ENCODE assay signal across 9 cellular contexts in the genomic region with DNA sequence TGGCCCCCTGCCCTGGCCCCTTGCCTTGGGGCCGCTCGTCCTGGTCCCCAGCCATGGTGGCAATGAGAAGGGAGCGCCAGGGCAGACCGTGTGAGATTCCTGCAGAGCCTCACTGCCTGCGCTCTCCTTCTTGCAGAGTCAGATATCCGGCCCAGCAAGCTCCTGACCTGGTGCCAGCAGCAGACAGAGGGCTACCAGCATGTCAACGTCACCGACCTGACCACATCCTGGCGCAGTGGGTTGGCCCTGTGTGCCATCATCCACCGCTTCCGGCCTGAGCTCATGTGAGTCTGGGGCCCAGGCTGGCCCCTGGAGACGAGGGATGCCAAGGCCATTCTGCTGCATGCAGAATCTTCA.
DNase-seq lines count a peak whose midpoint lies in the region; ATAC-seq and TF ChIP-seq lines count a peak whose summit lies in the region.
"Had no signal": no experiment of that assay in that cellular context is flagged by ENCODE, and none has a peak within 500 bp of the region (broad histone marks: within the 10 kb centered on the region; RNA-seq: fewer than 3 reads in every experiment).

No MANE protein-coding gene starts in this region.

- H3K4me1 ChIP-seq in suprapubic skin: peaks cover 38% of the 10 kb centered on the region

- peak; percentile 69 to 88 (median 81) for DNase-seq in CD4-positive, alpha-beta T cell
- DNase-seq in KG1 (lab: John Stamatoyannopoulos, UW) (peak; percentile 78), coronary artery (ENCODE audit: low spot score) (peak; percentile 93), suprapubic skin (ENCODE audit: low spot score in 2 of 2) (peak; percentile 89 to 90), SIG-M5 treated with dmso at 0.1 percent for 504 hours (lab: John Stamatoyannopoulos, UW; ENCODE audit: unreplicated experiment) (no peak)
- DNase-seq in activated CD4-positive, alpha-beta T cell treated with anti-CD3 and anti-CD28 coated beads, Interleukin-2, amount 50 U/mL, for 24 hours (ENCODE audit: low read depth in 1 of 2, low spot score in 1 of 2): peak; percentile 54 to 80
- peak; percentile 94 for DNase-seq in natural killer cell treated with Interleukin-12 subunit alpha and Interleukin-12 subunit beta and Interleukin-15 and Interleukin-18, amount 100 ng/mL, for 72 hours (ENCODE audit: low spot score)

- H3K27me3 ChIP-seq in CD4-positive, alpha-beta T cell (ENCODE audit: control insufficient read depth, insufficient read depth, low read length): no peaks in the 10 kb centered on the region
- no peaks in the 10 kb centered on the region for H3K27me3 ChIP-seq in suprapubic skin

- peak overlapping the region; percentile 78 for H3K4me3 Mint-ChIP-seq in CD4-positive, alpha-beta T cell
- peak overlapping the region; percentile 83 for H3K4me3 Mint-ChIP-seq in natural killer cell treated with Interleukin-12 subunit alpha and Interleukin-12 subunit beta and Interleukin-15 and Interleukin-18, amount 100 ng/mL, for 72 hours
- H3K4me3 Mint-ChIP-seq: nephron had no signal

- POLR2A ChIA-PET in CD4-positive, alpha-beta T cell (lab: Charles Lee): interaction anchor here (0.7 to 3.8 kb wide), 22 partner anchors 9 to 481 kb away, joined by 3 to 69 read pairs (median 5); a partner anchor contains a TSS

- H3K27me3 Mint-ChIP-seq in CD4-positive, alpha-beta T cell: no peaks in the 10 kb centered on the region
- H3K27me3 Mint-ChIP-seq in natural killer cell treated with Interleukin-12 subunit alpha and Interleukin-12 subunit beta and Interleukin-15 and Interleukin-18, amount 100 ng/mL, for 72 hours: peaks cover 0 to 2% of the 10 kb centered on the region in 2 donors

- TF ChIP-seq POLR2A in suprapubic skin (IDR thresholded peaks at IDR 0.05): no peak

- H3K36me3 Mint-ChIP-seq in CD4-positive, alpha-beta T cell (ENCODE audit: low read depth): peaks cover 32% of the 10 kb centered on the region
- peaks cover 4% of the 10 kb centered on the region for H3K36me3 Mint-ChIP-seq in natural killer cell treated with Interleukin-12 subunit alpha and Interleukin-12 subunit beta and Interleukin-15 and Interleukin-18, amount 100 ng/mL, for 72 hours

- peak; percentile 90 for ATAC-seq in CD4-positive, alpha-beta T cell (ENCODE audit: poor library complexity)
- ATAC-seq in GM21526 (IDR thresholded peaks at IDR 0.05; ENCODE audit: low FRiP score, unreplicated experiment): peak; percentile 79
- ATAC-seq in natural killer cell treated with Interleukin-12 subunit alpha and Interleukin-12 subunit beta and Interleukin-15 and Interleukin-18, amount 100 ng/mL, for 72 hours: peak; percentile 96 to 97

- peak overlapping the region; percentile 92 for H3K27ac Mint-ChIP-seq in CD4-positive, alpha-beta T cell
- H3K27ac Mint-ChIP-seq in natural killer cell treated with Interleukin-12 subunit alpha and Interleukin-12 subunit beta and Interleukin-15 and Interleukin-18, amount 100 ng/mL, for 72 hours: peak overlapping the region; percentile 89 to 94
- H3K27ac Mint-ChIP-seq: nephron had no signal

- H3K36me3 ChIP-seq in suprapubic skin: peaks cover 52% of the 10 kb centered on the region

- WGBS in suprapubic skin: 65% methylated on average over 12 of the region's 12 CpGs

- H3K4me1 Mint-ChIP-seq in CD4-positive, alpha-beta T cell (ENCODE audit: low read depth): peaks cover 51% of the 10 kb centered on the region
- H3K4me1 Mint-ChIP-seq in natural killer cell treated with Interleukin-12 subunit alpha and Interleukin-12 subunit beta and Interleukin-15 and Interleukin-18, amount 100 ng/mL, for 72 hours (ENCODE audit: low read depth in 2 of 2): peaks cover 45 to 58% of the 10 kb centered on the region in 2 donors

- TF ChIP-seq EP300 in suprapubic skin (IDR thresholded peaks at IDR 0.05): no peak

- H3K9me3 ChIP-seq in CD4-positive, alpha-beta T cell (ENCODE audit: control insufficient read depth, low read length): no peaks in the 10 kb centered on the region
- H3K9me3 ChIP-seq in suprapubic skin: no peaks in the 10 kb centered on the region

- intact Hi-C loops in CD4-positive, alpha-beta T cell (cut with DNase I, micrococcal nuclease): loop anchor here in 1 of 2 experiments (2.0 kb wide), 1 partner anchor 30 kb away; no protein-coding TSS in a partner anchor

- no peaks in the 10 kb centered on the region for H3K9me3 Mint-ChIP-seq in CD4-positive, alpha-beta T cell
- no peaks in the 10 kb centered on the region for H3K9me3 Mint-ChIP-seq in natural killer cell treated with Interleukin-12 subunit alpha and Interleukin-12 subunit beta and Interleukin-15 and Interleukin-18, amount 100 ng/mL, for 72 hours
- H3K9me3 Mint-ChIP-seq: nephron had no signal

- peak overlapping the region; percentile 67 for H3K27ac ChIP-seq in CD4-positive, alpha-beta T cell (ENCODE audit: low read depth, low read length)
- H3K27ac ChIP-seq in coronary artery (peak overlapping the region; percentile 54 to 90), suprapubic skin (peak overlapping the region; percentile 65)

- no peak overlapping the region for H3K4me3 ChIP-seq in coronary artery
- H3K4me3 ChIP-seq in suprapubic skin: peak overlapping the region; percentile 1

- TF ChIP-seq CTCF in CD4-positive, alpha-beta T cell (IDR thresholded peaks at IDR 0.05): no peak
- TF ChIP-seq CTCF in coronary artery (IDR thresholded peaks at IDR 0.05): no peak
- no peak for TF ChIP-seq CTCF in suprapubic skin (IDR thresholded peaks at IDR 0.05)

- CTCF ChIA-PET in CD4-positive, alpha-beta T cell (lab: Charles Lee): interaction anchor here (0.8 to 1.4 kb wide), 4 partner anchors 10 to 180 kb away, joined by 3 to 4 read pairs (median 3); no protein-coding TSS in a partner anchor
